1 cellular context compared by ENCODE assay signal in the genomic region with DNA sequence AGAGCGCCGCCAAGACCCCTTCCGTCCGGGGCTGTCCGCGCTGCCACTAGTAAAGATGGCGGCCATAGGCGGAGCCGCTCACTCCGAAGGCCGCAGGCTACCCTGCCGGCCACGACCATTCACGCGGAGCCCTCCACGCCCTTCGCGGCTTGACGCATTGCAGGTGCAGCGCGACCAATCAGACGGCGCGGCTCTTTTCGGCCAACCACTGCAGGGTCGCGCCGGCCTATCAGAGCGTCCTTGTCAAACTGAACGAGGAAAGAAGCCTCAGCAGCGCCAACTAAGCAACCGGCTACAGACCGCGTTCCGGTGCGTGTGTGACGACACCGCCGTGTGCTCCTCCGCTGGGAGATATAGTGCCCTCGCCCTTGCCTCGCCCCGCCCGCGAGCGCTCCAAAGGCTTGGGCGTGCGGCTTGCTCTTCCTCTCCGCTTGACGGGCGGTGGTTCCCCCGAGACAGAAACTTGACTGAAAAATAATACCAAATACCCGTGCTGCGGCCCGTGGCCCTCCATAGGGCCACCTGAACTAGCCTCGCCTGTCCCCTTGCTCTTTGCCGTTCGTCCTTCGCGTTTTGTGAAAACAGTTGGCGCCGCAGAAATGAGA.
TF ChIP-seq lines count a peak whose summit lies in the region.

No MANE protein-coding gene starts in this region.

TF ChIP-seq in K562, 482 proteins besides CTCF, POLR2A, EP300 and RAD21 (continued from another document and continues in another):
- TF ChIP-seq, protein P1, sequence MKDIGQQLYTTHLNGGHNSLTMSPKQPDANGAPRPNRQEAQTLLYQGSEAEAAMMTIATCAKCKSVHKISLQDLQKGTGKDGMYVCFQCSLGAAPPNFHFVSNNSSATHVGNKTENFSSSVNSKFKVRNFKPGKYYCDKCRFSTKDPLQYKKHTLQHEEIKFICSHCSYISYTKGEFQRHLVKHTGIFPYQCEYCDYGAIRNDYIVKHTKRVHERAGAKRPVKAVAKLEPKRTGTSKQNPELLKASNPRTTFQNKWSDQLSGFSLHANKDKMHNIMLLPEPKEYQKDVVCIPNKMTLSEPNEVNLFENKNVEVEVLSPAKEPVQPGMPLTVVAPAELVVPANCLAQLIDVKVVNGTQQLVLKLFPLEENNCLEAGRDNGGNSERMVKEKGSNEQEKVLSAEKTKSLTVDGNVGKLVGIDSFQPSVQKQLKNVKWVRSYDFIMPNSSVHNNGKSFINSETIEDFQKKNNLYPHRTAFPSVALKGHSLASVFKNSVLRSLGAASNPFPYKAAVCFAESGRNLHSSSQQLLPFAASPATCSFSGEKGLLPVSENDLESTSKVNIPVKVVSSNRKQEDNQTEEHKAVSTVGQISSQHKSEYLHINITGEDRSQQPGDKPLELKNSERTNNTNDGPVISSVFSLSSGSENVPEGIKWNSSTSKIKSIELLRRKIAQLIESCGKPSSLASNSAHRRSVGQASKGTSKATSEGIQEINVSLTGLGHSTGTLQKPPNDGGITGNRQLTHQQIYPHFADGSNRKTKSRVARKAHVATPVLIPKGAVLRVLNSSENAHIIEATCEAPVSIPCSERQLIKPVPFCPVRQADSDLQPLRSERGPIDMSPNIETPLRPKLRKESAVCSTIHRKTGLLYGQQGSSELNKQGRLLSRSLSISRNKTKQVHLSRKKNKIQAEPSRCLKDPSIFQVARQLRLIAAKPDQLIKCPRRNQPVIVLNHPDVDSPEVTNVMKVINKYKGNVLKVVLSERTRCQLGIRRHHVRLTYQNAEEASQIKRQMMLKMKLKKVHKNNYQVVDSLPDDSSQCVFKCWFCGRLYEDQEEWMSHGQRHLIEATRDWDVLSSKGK (CRISPR knock-in tag; IDR thresholded peaks at IDR 0.05) = no peak
- TF ChIP-seq FOXA1 (IDR thresholded peaks at IDR 0.05; ENCODE audit: borderline replicate concordance) (no peak), PTBP1 (IDR thresholded peaks at IDR 0.05; ENCODE audit: low read depth, low read length) (no peak), RCOR1 (IDR thresholded peaks at IDR 0.05; ENCODE audit: borderline replicate concordance in 1 of 2, low read depth in 2 of 2, low read length in 2 of 2) (peak in 1 of 2 experiments; percentile 49; a peak in 1 of 4 replicates), SMAD3 (CRISPR knock-in tag; conservative IDR thresholded peaks at IDR 0.05) (no peak), ZKSCAN3 (CRISPR knock-in tag; IDR thresholded peaks at IDR 0.05) (no peak), MEF2D (tag; conservative IDR thresholded peaks at IDR 0.05; ENCODE audit: low read depth) (no peak), PPARD (CRISPR knock-in tag; IDR thresholded peaks at IDR 0.05) (no peak), MCM5 (IDR thresholded peaks at IDR 0.05; ENCODE audit: low read depth) (no peak), ZNF239 (CRISPR knock-in tag; IDR thresholded peaks at IDR 0.05) (no peak), ZNF384 (IDR thresholded peaks at IDR 0.05; ENCODE audit: low read depth, low read length) (no peak), HNRNPLL (IDR thresholded peaks at IDR 0.05; ENCODE audit: low read depth, low read length, poor library complexity, severe bottlenecking) (peak; percentile 73), MBD2 (IDR thresholded peaks at IDR 0.05; ENCODE audit: borderline replicate concordance, low read depth) (peak; percentile 97), HNRNPL (IDR thresholded peaks at IDR 0.05; ENCODE audit: low read depth, low read length) (no peak), PHF8 (IDR thresholded peaks at IDR 0.05; ENCODE audit: borderline replicate concordance, low read length) (peak; percentile 75), RFX5 (IDR thresholded peaks at IDR 0.05; ENCODE audit: low read depth, low read length) (no peak), KLF6 (CRISPR knock-in tag; IDR thresholded peaks at IDR 0.05; ENCODE audit: borderline replicate concordance) (peak; percentile 89; the same call in 1 of the 2 replicates), POLR2B (IDR thresholded peaks at IDR 0.05; ENCODE audit: low read depth, partially characterized antibody) (peak; percentile 82), MAZ (CRISPR knock-in tag; conservative IDR thresholded peaks at IDR 0.05 in 1 of 2, IDR thresholded peaks at IDR 0.05 in 1 of 2) (no peak; a peak in 1 of 4 replicates), BCL6 (CRISPR knock-in tag; IDR thresholded peaks at IDR 0.05) (no peak), PHB (CRISPR knock-in tag; IDR thresholded peaks at IDR 0.05) (no peak), CHCHD3 (CRISPR knock-in tag; IDR thresholded peaks at IDR 0.05) (0 out of 2 replicates have a peak, but pooled peaks have one; percentile 50), SRSF3 (IDR thresholded peaks at IDR 0.05; ENCODE audit: insufficient read depth, low read length) (no peak), SMAD2 (IDR thresholded peaks at IDR 0.05; ENCODE audit: low read depth, low read length) (no peak), KLF10 (CRISPR knock-in tag; IDR thresholded peaks at IDR 0.05) (no peak), HNRNPK (IDR thresholded peaks at IDR 0.05; ENCODE audit: low read depth, low read length, poor library complexity, severe bottlenecking) (no peak), NFE2L1 (tag; IDR thresholded peaks at IDR 0.05; ENCODE audit: borderline replicate concordance, low read depth) (no peak), SMAD4 (CRISPR knock-in tag; conservative IDR thresholded peaks at IDR 0.05) (peak; percentile 50; the same call in 1 of the 2 replicates), ZNF444 (CRISPR knock-in tag; IDR thresholded peaks at IDR 0.05) (no peak), PCBP1 (IDR thresholded peaks at IDR 0.05; ENCODE audit: low read depth, low read length, poor library complexity, severe bottlenecking) (peak; percentile 89)
- TF ChIP-seq, protein P2, sequence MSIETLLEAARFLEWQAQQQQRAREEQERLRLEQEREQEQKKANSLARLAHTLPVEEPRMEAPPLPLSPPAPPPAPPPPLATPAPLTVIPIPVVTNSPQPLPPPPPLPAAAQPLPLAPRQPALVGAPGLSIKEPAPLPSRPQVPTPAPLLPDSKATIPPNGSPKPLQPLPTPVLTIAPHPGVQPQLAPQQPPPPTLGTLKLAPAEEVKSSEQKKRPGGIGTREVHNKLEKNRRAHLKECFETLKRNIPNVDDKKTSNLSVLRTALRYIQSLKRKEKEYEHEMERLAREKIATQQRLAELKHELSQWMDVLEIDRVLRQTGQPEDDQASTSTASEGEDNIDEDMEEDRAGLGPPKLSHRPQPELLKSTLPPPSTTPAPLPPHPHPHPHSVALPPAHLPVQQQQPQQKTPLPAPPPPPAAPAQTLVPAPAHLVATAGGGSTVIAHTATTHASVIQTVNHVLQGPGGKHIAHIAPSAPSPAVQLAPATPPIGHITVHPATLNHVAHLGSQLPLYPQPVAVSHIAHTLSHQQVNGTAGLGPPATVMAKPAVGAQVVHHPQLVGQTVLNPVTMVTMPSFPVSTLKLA (conservative IDR thresholded peaks at IDR 0.05) = peak; percentile 76 to 84
- TF ChIP-seq, protein P3, sequence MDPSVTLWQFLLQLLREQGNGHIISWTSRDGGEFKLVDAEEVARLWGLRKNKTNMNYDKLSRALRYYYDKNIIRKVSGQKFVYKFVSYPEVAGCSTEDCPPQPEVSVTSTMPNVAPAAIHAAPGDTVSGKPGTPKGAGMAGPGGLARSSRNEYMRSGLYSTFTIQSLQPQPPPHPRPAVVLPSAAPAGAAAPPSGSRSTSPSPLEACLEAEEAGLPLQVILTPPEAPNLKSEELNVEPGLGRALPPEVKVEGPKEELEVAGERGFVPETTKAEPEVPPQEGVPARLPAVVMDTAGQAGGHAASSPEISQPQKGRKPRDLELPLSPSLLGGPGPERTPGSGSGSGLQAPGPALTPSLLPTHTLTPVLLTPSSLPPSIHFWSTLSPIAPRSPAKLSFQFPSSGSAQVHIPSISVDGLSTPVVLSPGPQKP (CRISPR knock-in tag; IDR thresholded peaks at IDR 0.05) = no peak
- TF ChIP-seq, protein P4, sequence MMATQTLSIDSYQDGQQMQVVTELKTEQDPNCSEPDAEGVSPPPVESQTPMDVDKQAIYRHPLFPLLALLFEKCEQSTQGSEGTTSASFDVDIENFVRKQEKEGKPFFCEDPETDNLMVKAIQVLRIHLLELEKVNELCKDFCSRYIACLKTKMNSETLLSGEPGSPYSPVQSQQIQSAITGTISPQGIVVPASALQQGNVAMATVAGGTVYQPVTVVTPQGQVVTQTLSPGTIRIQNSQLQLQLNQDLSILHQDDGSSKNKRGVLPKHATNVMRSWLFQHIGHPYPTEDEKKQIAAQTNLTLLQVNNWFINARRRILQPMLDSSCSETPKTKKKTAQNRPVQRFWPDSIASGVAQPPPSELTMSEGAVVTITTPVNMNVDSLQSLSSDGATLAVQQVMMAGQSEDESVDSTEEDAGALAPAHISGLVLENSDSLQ (IDR thresholded peaks at IDR 0.05) = peak; percentile 37; the same call in 1 of the 2 replicates
- TF ChIP-seq, protein P5, sequence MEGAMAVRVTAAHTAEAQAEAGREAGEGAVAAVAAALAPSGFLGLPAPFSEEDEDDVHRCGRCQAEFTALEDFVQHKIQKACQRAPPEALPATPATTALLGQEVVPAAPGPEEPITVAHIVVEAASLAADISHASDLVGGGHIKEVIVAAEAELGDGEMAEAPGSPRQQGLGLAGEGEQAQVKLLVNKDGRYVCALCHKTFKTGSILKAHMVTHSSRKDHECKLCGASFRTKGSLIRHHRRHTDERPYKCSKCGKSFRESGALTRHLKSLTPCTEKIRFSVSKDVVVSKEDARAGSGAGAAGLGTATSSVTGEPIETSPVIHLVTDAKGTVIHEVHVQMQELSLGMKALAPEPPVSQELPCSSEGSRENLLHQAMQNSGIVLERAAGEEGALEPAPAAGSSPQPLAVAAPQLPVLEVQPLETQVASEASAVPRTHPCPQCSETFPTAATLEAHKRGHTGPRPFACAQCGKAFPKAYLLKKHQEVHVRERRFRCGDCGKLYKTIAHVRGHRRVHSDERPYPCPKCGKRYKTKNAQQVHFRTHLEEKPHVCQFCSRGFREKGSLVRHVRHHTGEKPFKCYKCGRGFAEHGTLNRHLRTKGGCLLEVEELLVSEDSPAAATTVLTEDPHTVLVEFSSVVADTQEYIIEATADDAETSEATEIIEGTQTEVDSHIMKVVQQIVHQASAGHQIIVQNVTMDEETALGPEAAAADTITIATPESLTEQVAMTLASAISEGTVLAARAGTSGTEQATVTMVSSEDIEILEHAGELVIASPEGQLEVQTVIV (CRISPR knock-in tag; IDR thresholded peaks at IDR 0.05; ENCODE audit: borderline replicate concordance) = no peak
- TF ChIP-seq, protein P6, sequence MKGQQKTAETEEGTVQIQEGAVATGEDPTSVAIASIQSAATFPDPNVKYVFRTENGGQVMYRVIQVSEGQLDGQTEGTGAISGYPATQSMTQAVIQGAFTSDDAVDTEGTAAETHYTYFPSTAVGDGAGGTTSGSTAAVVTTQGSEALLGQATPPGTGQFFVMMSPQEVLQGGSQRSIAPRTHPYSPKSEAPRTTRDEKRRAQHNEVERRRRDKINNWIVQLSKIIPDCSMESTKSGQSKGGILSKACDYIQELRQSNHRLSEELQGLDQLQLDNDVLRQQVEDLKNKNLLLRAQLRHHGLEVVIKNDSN (CRISPR knock-in tag; IDR thresholded peaks at IDR 0.05) = no peak
- TF ChIP-seq, protein P7, sequence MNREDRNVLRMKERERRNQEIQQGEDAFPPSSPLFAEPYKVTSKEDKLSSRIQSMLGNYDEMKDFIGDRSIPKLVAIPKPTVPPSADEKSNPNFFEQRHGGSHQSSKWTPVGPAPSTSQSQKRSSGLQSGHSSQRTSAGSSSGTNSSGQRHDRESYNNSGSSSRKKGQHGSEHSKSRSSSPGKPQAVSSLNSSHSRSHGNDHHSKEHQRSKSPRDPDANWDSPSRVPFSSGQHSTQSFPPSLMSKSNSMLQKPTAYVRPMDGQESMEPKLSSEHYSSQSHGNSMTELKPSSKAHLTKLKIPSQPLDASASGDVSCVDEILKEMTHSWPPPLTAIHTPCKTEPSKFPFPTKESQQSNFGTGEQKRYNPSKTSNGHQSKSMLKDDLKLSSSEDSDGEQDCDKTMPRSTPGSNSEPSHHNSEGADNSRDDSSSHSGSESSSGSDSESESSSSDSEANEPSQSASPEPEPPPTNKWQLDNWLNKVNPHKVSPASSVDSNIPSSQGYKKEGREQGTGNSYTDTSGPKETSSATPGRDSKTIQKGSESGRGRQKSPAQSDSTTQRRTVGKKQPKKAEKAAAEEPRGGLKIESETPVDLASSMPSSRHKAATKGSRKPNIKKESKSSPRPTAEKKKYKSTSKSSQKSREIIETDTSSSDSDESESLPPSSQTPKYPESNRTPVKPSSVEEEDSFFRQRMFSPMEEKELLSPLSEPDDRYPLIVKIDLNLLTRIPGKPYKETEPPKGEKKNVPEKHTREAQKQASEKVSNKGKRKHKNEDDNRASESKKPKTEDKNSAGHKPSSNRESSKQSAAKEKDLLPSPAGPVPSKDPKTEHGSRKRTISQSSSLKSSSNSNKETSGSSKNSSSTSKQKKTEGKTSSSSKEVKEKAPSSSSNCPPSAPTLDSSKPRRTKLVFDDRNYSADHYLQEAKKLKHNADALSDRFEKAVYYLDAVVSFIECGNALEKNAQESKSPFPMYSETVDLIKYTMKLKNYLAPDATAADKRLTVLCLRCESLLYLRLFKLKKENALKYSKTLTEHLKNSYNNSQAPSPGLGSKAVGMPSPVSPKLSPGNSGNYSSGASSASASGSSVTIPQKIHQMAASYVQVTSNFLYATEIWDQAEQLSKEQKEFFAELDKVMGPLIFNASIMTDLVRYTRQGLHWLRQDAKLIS (CRISPR knock-in tag; IDR thresholded peaks at IDR 0.05) = no peak
- TF ChIP-seq, protein P8, sequence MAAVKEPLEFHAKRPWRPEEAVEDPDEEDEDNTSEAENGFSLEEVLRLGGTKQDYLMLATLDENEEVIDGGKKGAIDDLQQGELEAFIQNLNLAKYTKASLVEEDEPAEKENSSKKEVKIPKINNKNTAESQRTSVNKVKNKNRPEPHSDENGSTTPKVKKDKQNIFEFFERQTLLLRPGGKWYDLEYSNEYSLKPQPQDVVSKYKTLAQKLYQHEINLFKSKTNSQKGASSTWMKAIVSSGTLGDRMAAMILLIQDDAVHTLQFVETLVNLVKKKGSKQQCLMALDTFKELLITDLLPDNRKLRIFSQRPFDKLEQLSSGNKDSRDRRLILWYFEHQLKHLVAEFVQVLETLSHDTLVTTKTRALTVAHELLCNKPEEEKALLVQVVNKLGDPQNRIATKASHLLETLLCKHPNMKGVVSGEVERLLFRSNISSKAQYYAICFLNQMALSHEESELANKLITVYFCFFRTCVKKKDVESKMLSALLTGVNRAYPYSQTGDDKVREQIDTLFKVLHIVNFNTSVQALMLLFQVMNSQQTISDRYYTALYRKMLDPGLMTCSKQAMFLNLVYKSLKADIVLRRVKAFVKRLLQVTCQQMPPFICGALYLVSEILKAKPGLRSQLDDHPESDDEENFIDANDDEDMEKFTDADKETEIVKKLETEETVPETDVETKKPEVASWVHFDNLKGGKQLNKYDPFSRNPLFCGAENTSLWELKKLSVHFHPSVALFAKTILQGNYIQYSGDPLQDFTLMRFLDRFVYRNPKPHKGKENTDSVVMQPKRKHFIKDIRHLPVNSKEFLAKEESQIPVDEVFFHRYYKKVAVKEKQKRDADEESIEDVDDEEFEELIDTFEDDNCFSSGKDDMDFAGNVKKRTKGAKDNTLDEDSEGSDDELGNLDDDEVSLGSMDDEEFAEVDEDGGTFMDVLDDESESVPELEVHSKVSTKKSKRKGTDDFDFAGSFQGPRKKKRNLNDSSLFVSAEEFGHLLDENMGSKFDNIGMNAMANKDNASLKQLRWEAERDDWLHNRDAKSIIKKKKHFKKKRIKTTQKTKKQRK (IDR thresholded peaks at IDR 0.05; ENCODE audit: borderline replicate concordance, low read depth, low read length) = no peak
- TF ChIP-seq, protein P9, sequence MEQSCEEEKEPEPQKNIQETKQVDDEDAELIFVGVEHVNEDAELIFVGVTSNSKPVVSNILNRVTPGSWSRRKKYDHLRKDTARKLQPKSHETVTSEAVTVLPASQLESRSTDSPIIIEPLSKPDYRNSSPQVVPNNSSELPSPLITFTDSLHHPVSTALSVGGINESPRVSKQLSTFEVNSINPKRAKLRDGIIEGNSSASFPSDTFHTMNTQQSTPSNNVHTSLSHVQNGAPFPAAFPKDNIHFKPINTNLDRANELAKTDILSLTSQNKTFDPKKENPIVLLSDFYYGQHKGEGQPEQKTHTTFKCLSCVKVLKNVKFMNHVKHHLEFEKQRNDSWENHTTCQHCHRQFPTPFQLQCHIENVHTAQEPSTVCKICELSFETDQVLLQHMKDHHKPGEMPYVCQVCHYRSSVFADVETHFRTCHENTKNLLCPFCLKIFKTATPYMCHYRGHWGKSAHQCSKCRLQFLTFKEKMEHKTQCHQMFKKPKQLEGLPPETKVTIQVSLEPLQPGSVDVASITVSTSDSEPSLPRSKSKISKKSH (CRISPR knock-in tag; IDR thresholded peaks at IDR 0.05) = no peak
